Comparison of ENCODE assay signal across 8 cellular contexts in genomic region chr7:93092757-93093370, GRCh38. TPM values are rescaled to one million over a fixed set of nuclear protein-coding genes. Genes with fewer than 3 reads are reported as not detected.
A peak's percentile ranks its signal among the peaks of the same experiment; 100 is the strongest.
DNase-seq lines count a peak whose midpoint lies in the region; ATAC-seq and TF ChIP-seq lines count a peak whose summit lies in the region.

No MANE protein-coding gene starts in this region.

- H3K79me2 ChIP-seq in DND-41 (ENCODE audit: insufficient read depth, low read length) (no peaks in the 10 kb centered on the region), Loucy (ENCODE audit: insufficient read depth, low read length) (no peaks in the 10 kb centered on the region)

- H3F3A ChIP-seq in Loucy (ENCODE audit: low read depth) = no peaks in the 10 kb centered on the region

- no peak for DNase-seq in DND-41
- DNase-seq in dermis microvascular lymphatic vessel endothelial cell (ENCODE audit: low read depth in 2 of 2) = peak; percentile 11 to 64
- no peak for DNase-seq in ecto neural progenitor cell (ENCODE audit: low spot score)
- no peak for DNase-seq in substantia nigra (lab: John Stamatoyannopoulos, UW)
- DNase-seq in NCI-H1048 (lab: John Stamatoyannopoulos, UW) = no peak
- DNase-seq in cortex of kidney (lab: John Stamatoyannopoulos, UW) = no peak

- H3K4me1 ChIP-seq in DND-41 (ENCODE audit: insufficient read depth, low read length) (no peaks in the 10 kb centered on the region), Loucy (ENCODE audit: insufficient read depth, low read length, poor library complexity, severe bottlenecking) (no peaks in the 10 kb centered on the region)

- no peak overlapping the region for H3K27ac ChIP-seq in DND-41 (ENCODE audit: low read length)
- H3K27ac ChIP-seq in substantia nigra (ENCODE audit: low read depth, low read length, poor library complexity, severe bottlenecking) = no peak overlapping the region

- H2AFZ ChIP-seq in DND-41 (ENCODE audit: low read depth, low read length) (no peak overlapping the region), Loucy (ENCODE audit: low read length) (no peak overlapping the region)

- ATAC-seq in DND-41 (ENCODE audit: insufficient read depth, low read depth) = peak; percentile 66; the same call in 2 of the 3 replicates
- ATAC-seq in GM21360 (IDR thresholded peaks at IDR 0.05; ENCODE audit: unreplicated experiment) = peak; percentile 76

- H3K27me3 ChIP-seq in DND-41 (ENCODE audit: insufficient read depth, low read length, poor library complexity) = no peaks in the 10 kb centered on the region
- H3K27me3 ChIP-seq in Loucy (ENCODE audit: insufficient read depth, low read length, poor library complexity, severe bottlenecking) = no peaks in the 10 kb centered on the region

- H3K9me2 ChIP-seq in Loucy (replicated peaks; ENCODE audit: low read depth, low read length) = no peaks in the 10 kb centered on the region

- H3K4me3 ChIP-seq in DND-41 (ENCODE audit: low read depth in 1 of 2, low read length in 2 of 2) (no peak overlapping the region), Loucy (ENCODE audit: low read length, poor library complexity, severe bottlenecking) (no peak overlapping the region)

- TF ChIP-seq CTCF in DND-41 (IDR thresholded peaks at IDR 0.05; ENCODE audit: borderline replicate concordance, extremely low read depth, low read length, poor library complexity, severe bottlenecking) (peak; percentile 55), Loucy (conservative IDR thresholded peaks at IDR 0.05; ENCODE audit: low read length) (peak; percentile 59)

- no peak overlapping the region for H3K9ac ChIP-seq in DND-41 (ENCODE audit: low read depth, low read length)
- H3K9ac ChIP-seq in Loucy (ENCODE audit: low read depth, low read length, poor library complexity, severe bottlenecking) = no peak overlapping the region

- H4K20me1 ChIP-seq in DND-41 (ENCODE audit: insufficient read depth, low read length) (no peaks in the 10 kb centered on the region), Loucy (ENCODE audit: insufficient read depth, low read length, poor library complexity, severe bottlenecking) (no peaks in the 10 kb centered on the region)

- no peaks in the 10 kb centered on the region for H3K9me3 ChIP-seq in DND-41 (ENCODE audit: insufficient read depth, low read length, severe bottlenecking)
- H3K9me3 ChIP-seq in Loucy (ENCODE audit: insufficient read depth, low read depth, low read length) = no peaks in the 10 kb centered on the region

- H3K36me3 ChIP-seq in DND-41 (ENCODE audit: insufficient read depth, low read length) (no peaks in the 10 kb centered on the region), Loucy (ENCODE audit: insufficient read depth, low read length) (no peaks in the 10 kb centered on the region)

- H3K4me2 ChIP-seq in DND-41 (ENCODE audit: insufficient read depth, low read length) (no peak overlapping the region), Loucy (ENCODE audit: low read depth, low read length, poor library complexity, severe bottlenecking) (no peak overlapping the region)

RNA-seq across cellular contexts. Expression of gene SAMD9, which starts 24.9 kb away (rescaled TPM):
- 10.3 and 11.3 TPM in 2 replicates for total RNA-seq in dermis microvascular lymphatic vessel endothelial cell

RNA-seq across cellular contexts. Expression of gene SAMD9L, which starts 55.3 kb away (rescaled TPM):
- total RNA-seq in dermis microvascular lymphatic vessel endothelial cell = 8.0 and 9.1 TPM in 2 replicates

Comparison
In these comparisons a context has a peak if more than half of its experiments do, and no peak if none do; other contexts are left out.
1. DNase-seq: peak in dermis microvascular lymphatic vessel endothelial cell (2 of 2); none in DND-41 (single experiment), ecto neural progenitor cell (single experiment), substantia nigra (0 of 49), NCI-H1048 (single experiment) and cortex of kidney (single experiment).